1 cellular context compared by ENCODE assay signal in genomic region chr6:24922854-24923253, GRCh38.
TF ChIP-seq lines count a peak whose summit lies in the region.

No MANE protein-coding gene starts in this region.

TF ChIP-seq in neural cell, 6 proteins besides CTCF, POLR2A, EP300 and RAD21 (continued from another document):
- TF ChIP-seq REST (IDR thresholded peaks at IDR 0.05; ENCODE audit: borderline replicate concordance) (no peak), EZH2 (IDR thresholded peaks at IDR 0.05; ENCODE audit: borderline replicate concordance, insufficient read depth, low read length, poor library complexity, severe bottlenecking) (no peak), POLR2AphosphoS5 (IDR thresholded peaks at IDR 0.05) (no peak)
